ENCODE assay signal across 25 cellular contexts in genomic region chr18:47457614-47458013, GRCh38.
"Had no signal": no experiment of that assay in that cellular context is flagged by ENCODE, and none has a peak within 500 bp of the region (broad histone marks: within the 10 kb centered on the region; RNA-seq: fewer than 3 reads in every experiment).

No MANE protein-coding gene starts in this region.

- H3K27me3 Mint-ChIP-seq: activated CD4-positive, alpha-beta T cell treated with anti-CD3 and anti-CD28 coated beads, Interleukin-2, amount 10 ng/mL, durations not matched to agents 24 days and 14 days had no signal

- H3K4me3 ChIP-seq: esophagus squamous epithelium, gastroesophageal sphincter, heart right ventricle had no signal

- H3K4me3 Mint-ChIP-seq: activated CD4-positive, alpha-beta memory T cell treated with anti-CD3 and anti-CD28 coated beads for 36 hours; activated CD4-positive, alpha-beta T cell treated with anti-CD3 and anti-CD28 coated beads for 36 hours; activated CD4-positive, alpha-beta T cell treated with anti-CD3 and anti-CD28 coated beads, Interleukin-2, amount 10 ng/mL, durations not matched to agents 24 days and 14 days; activated naive CD4-positive, alpha-beta T cell treated with anti-CD3 and anti-CD28 coated beads, Interleukin-2, amount 50 U/mL, for 24 hours; activated naive CD8-positive, alpha-beta T cell treated with anti-CD3 and anti-CD28 coated beads for 36 hours; activated T-cell treated with anti-CD3 and anti-CD28 coated beads, Interleukin-2, amount 50 U/mL, for 24 hours; activated T-cell treated with anti-CD3 and anti-CD28 coated beads, Interleukin-2, amount 50 U/mL, for 72 hours; central memory CD8-positive, alpha-beta T cell; endodermal cell had no signal

- H3K36me3 ChIP-seq: brain microvascular endothelial cell, esophagus squamous epithelium, gastroesophageal sphincter, heart right ventricle had no signal

- H3K9me3 ChIP-seq: esophagus squamous epithelium, gastroesophageal sphincter, heart right ventricle had no signal

- H3K27ac ChIP-seq: brain microvascular endothelial cell, epithelial cell of prostate, esophagus squamous epithelium, gastroesophageal sphincter, heart right ventricle had no signal

- H3K4me1 ChIP-seq: esophagus squamous epithelium, gastroesophageal sphincter, heart right ventricle had no signal

- ATAC-seq: activated CD4-positive, alpha-beta T cell treated with anti-CD3 and anti-CD28 coated beads for 36 hours; activated T-cell treated with anti-CD3 and anti-CD28 coated beads, Interleukin-2, amount 50 U/mL, for 72 hours; gastroesophageal sphincter; heart right ventricle had no signal

- H3K27ac Mint-ChIP-seq: activated CD4-positive, alpha-beta memory T cell treated with anti-CD3 and anti-CD28 coated beads for 36 hours; activated CD4-positive, alpha-beta T cell treated with anti-CD3 and anti-CD28 coated beads for 36 hours; activated CD4-positive, alpha-beta T cell treated with anti-CD3 and anti-CD28 coated beads, Interleukin-2, amount 10 ng/mL, durations not matched to agents 24 days and 14 days; activated naive CD4-positive, alpha-beta T cell treated with anti-CD3 and anti-CD28 coated beads, Interleukin-2, amount 50 U/mL, for 24 hours; activated naive CD8-positive, alpha-beta T cell treated with anti-CD3 and anti-CD28 coated beads for 36 hours; activated T-cell treated with anti-CD3 and anti-CD28 coated beads, Interleukin-2, amount 50 U/mL, for 24 hours; activated T-cell treated with anti-CD3 and anti-CD28 coated beads, Interleukin-2, amount 50 U/mL, for 72 hours; endodermal cell had no signal

- H3K4me1 Mint-ChIP-seq: activated CD4-positive, alpha-beta T cell treated with anti-CD3 and anti-CD28 coated beads for 36 hours; activated CD4-positive, alpha-beta T cell treated with anti-CD3 and anti-CD28 coated beads, Interleukin-2, amount 10 ng/mL, durations not matched to agents 24 days and 14 days; activated naive CD4-positive, alpha-beta T cell treated with anti-CD3 and anti-CD28 coated beads, Interleukin-2, amount 50 U/mL, for 24 hours; activated naive CD8-positive, alpha-beta T cell treated with anti-CD3 and anti-CD28 coated beads for 36 hours; central memory CD8-positive, alpha-beta T cell had no signal

- DNase-seq: activated CD4-positive, alpha-beta memory T cell treated with anti-CD3 and anti-CD28 coated beads for 36 hours; activated CD4-positive, alpha-beta T cell treated with anti-CD3 and anti-CD28 coated beads for 36 hours; activated CD4-positive, alpha-beta T cell treated with anti-CD3 and anti-CD28 coated beads, Interleukin-2, amount 10 ng/mL, durations not matched to agents 24 days and 14 days; activated CD4-positive, CD25-positive, alpha-beta regulatory T cell; activated CD4-positive, CD25-positive, alpha-beta regulatory T cell treated with anti-CD3 and anti-CD28 coated beads, Interleukin-2, amount 50 U/mL, for 72 hours; activated CD8-positive, alpha-beta memory T cell treated with anti-CD3 and anti-CD28 coated beads, Interleukin-2, amount 50 U/mL, for 48 hours; activated gamma-delta T cell; activated naive CD4-positive, alpha-beta T cell; activated naive CD8-positive, alpha-beta T cell treated with anti-CD3 and anti-CD28 coated beads for 36 hours; activated T-cell treated with anti-CD3 and anti-CD28 coated beads for 4 hours; activated T-cell treated with anti-CD3 and anti-CD28 coated beads, Interleukin-2, amount 50 U/mL, for 24 hours; activated T-cell treated with anti-CD3 and anti-CD28 coated beads, Interleukin-2, amount 50 U/mL, for 72 hours; amniotic stem cell; anterior cingulate cortex; brain microvascular endothelial cell; effector memory CD4-positive, alpha-beta T cell; endodermal cell; esophagus squamous epithelium; foreskin melanocyte; heart right ventricle; T-helper 2 cell had no signal

- H3K9me3 Mint-ChIP-seq: activated CD4-positive, alpha-beta memory T cell treated with anti-CD3 and anti-CD28 coated beads for 36 hours; activated CD4-positive, alpha-beta T cell treated with anti-CD3 and anti-CD28 coated beads, Interleukin-2, amount 10 ng/mL, durations not matched to agents 24 days and 14 days; activated naive CD4-positive, alpha-beta T cell treated with anti-CD3 and anti-CD28 coated beads, Interleukin-2, amount 50 U/mL, for 24 hours; activated naive CD8-positive, alpha-beta T cell treated with anti-CD3 and anti-CD28 coated beads for 36 hours; activated T-cell treated with anti-CD3 and anti-CD28 coated beads, Interleukin-2, amount 50 U/mL, for 24 hours; activated T-cell treated with anti-CD3 and anti-CD28 coated beads, Interleukin-2, amount 50 U/mL, for 72 hours; central memory CD8-positive, alpha-beta T cell; endodermal cell had no signal

- H3K36me3 Mint-ChIP-seq: activated CD4-positive, alpha-beta memory T cell treated with anti-CD3 and anti-CD28 coated beads for 36 hours; activated naive CD4-positive, alpha-beta T cell treated with anti-CD3 and anti-CD28 coated beads, Interleukin-2, amount 50 U/mL, for 24 hours; activated naive CD8-positive, alpha-beta T cell treated with anti-CD3 and anti-CD28 coated beads for 36 hours had no signal
